ENCODE assay signal across 15 cellular contexts in genomic region chr22:27790396-27791216, GRCh38. TPM values are rescaled to one million over a fixed set of nuclear protein-coding genes. Genes with fewer than 3 reads are reported as not detected.
DNase-seq lines count a peak whose midpoint lies in the region; TF ChIP-seq lines count a peak whose summit lies in the region.
"Had no signal": no experiment of that assay in that cellular context is flagged by ENCODE, and none has a peak within 500 bp of the region (broad histone marks: within the 10 kb centered on the region; RNA-seq: fewer than 3 reads in every experiment).

No MANE protein-coding gene starts in this region.

- H3K4me1 Mint-ChIP-seq in chondrocyte (ENCODE audit: low read depth): peaks cover 97% of the 10 kb centered on the region
- H3K4me1 Mint-ChIP-seq: activated CD4-positive, alpha-beta memory T cell treated with anti-CD3 and anti-CD28 coated beads, Interleukin-2, amount 10 ng/mL, durations not matched to agents 7 days and 5 days had no signal

- H4K20me1 ChIP-seq in osteoblast (ENCODE audit: insufficient read depth, low read length): no peaks in the 10 kb centered on the region

- TF ChIP-seq CTCF in chondrocyte (IDR thresholded peaks at IDR 0.05) (no peak), left ventricle myocardium inferior (IDR thresholded peaks at IDR 0.05; ENCODE audit: borderline replicate concordance) (no peak), osteoblast (IDR thresholded peaks at IDR 0.05; ENCODE audit: extremely low read depth, low read depth, low read length) (no peak)

- H3K4me1 ChIP-seq in left ventricle myocardium inferior (peaks cover 42% of the 10 kb centered on the region), osteoblast (ENCODE audit: insufficient read depth, low read length) (no peaks in the 10 kb centered on the region)

- peak overlapping the region; percentile 32 for H3K4me3 ChIP-seq in left ventricle myocardium inferior
- no peak overlapping the region for H3K4me3 ChIP-seq in osteoblast (ENCODE audit: insufficient read depth, low read length)
- H3K4me3 ChIP-seq: prostate gland had no signal

- peaks cover 19% of the 10 kb centered on the region for H3K36me3 Mint-ChIP-seq in chondrocyte (ENCODE audit: low read depth)

- H3K9me3 ChIP-seq in left ventricle myocardium inferior (replicated peaks) (no peaks in the 10 kb centered on the region), osteoblast (ENCODE audit: low read depth, low read length) (no peaks in the 10 kb centered on the region)
- H3K9me3 ChIP-seq: prostate gland had no signal

- H3K4me2 ChIP-seq in osteoblast (ENCODE audit: insufficient read depth, low read length): no peak overlapping the region

- peak; percentile 45 for DNase-seq in GM03348 (ENCODE audit: low spot score)
- DNase-seq in chondrocyte (ENCODE audit: low spot score): no peak
- DNase-seq in left ventricle myocardium inferior: no peak
- DNase-seq in osteoblast (ENCODE audit: insufficient read length, low spot score, missing footprints): peak; percentile 61
- DNase-seq in stimulated activated CD4-positive, alpha-beta T cell treated with anti-CD3 and anti-CD28 coated beads, Interleukin-2, amount 100 ng/mL, for 24 hours: no peak
- DNase-seq in NCI-H2029 treated with DMSO at 0.1 percent for 48 hours (lab: John Stamatoyannopoulos, UW): no peak
- no peak for DNase-seq in SW 1271 (lab: John Stamatoyannopoulos, UW)
- no peak for DNase-seq in MV-4-11 (lab: John Stamatoyannopoulos, UW)
- DNase-seq: activated CD4-positive, alpha-beta memory T cell treated with anti-CD3 and anti-CD28 coated beads, Interleukin-2, amount 10 ng/mL, durations not matched to agents 7 days and 5 days; KBM-7; kidney; NCI-H1092 treated with DMSO at 0.1 percent for 48 hours; NCI-H226; PC-3 had no signal

- peak overlapping the region; percentile 63 for H3K4me3 Mint-ChIP-seq in chondrocyte (ENCODE audit: unreplicated experiment)
- H3K4me3 Mint-ChIP-seq: activated CD4-positive, alpha-beta memory T cell treated with anti-CD3 and anti-CD28 coated beads, Interleukin-2, amount 10 ng/mL, durations not matched to agents 7 days and 5 days had no signal

- no peaks in the 10 kb centered on the region for H3K79me2 ChIP-seq in osteoblast (ENCODE audit: insufficient read depth, low read length)

- intact Hi-C loops in left ventricle myocardium inferior (cut with micrococcal nuclease): loop anchor here (10.0 kb wide), 1 partner anchor 126 kb away; no protein-coding TSS in a partner anchor

- H3K36me3 ChIP-seq in left ventricle myocardium inferior (no peaks in the 10 kb centered on the region), osteoblast (ENCODE audit: insufficient read depth, low read length) (no peaks in the 10 kb centered on the region)
- H3K36me3 ChIP-seq: prostate gland had no signal

- H3K27me3 ChIP-seq in left ventricle myocardium inferior (ENCODE audit: low read depth) (no peaks in the 10 kb centered on the region), osteoblast (ENCODE audit: insufficient read depth, low read length) (peaks cover 28% of the 10 kb centered on the region)

- H3K27ac Mint-ChIP-seq in chondrocyte (ENCODE audit: unreplicated experiment): peak overlapping the region; percentile 92
- H3K27ac Mint-ChIP-seq: activated CD4-positive, alpha-beta memory T cell treated with anti-CD3 and anti-CD28 coated beads, Interleukin-2, amount 10 ng/mL, durations not matched to agents 7 days and 5 days had no signal

- H3K27me3 Mint-ChIP-seq in chondrocyte (ENCODE audit: low read depth): no peaks in the 10 kb centered on the region

- H3K27ac ChIP-seq in left ventricle myocardium inferior (replicated peaks) (peak overlapping the region; percentile 54), osteoblast (ENCODE audit: low read depth, low read length) (no peak overlapping the region)

- no peaks in the 10 kb centered on the region for H3K9me3 Mint-ChIP-seq in chondrocyte (ENCODE audit: low read depth)
- H3K9me3 Mint-ChIP-seq: activated CD4-positive, alpha-beta memory T cell treated with anti-CD3 and anti-CD28 coated beads, Interleukin-2, amount 10 ng/mL, durations not matched to agents 7 days and 5 days had no signal

- no peak overlapping the region for H2AFZ ChIP-seq in osteoblast (ENCODE audit: low read length)

RNA-seq across cellular contexts. Expression of gene MN1, which starts 10.9 kb away (rescaled TPM):
- total RNA-seq in chondrocyte (119 to 156 TPM (median 121 TPM) in 3 replicates), left ventricle myocardium inferior (7.7 TPM), osteoblast (4.7 and 6.2 TPM in 2 replicates)

Comparison
In these comparisons a context has a peak if more than half of its experiments do, and no peak if none do; other contexts are left out.
1. DNase-seq: peak in GM03348 (single experiment) and osteoblast (single experiment); none in chondrocyte (single experiment), left ventricle myocardium inferior (single experiment), stimulated activated CD4-positive, alpha-beta T cell treated with anti-CD3 and anti-CD28 coated beads, Interleukin-2, amount 100 ng/mL, for 24 hours (0 of 2), NCI-H2029 treated with DMSO at 0.1 percent for 48 hours (single experiment), SW 1271 (0 of 2) and MV-4-11 (single experiment).
2. RNA of gene MN1, which starts 10.9 kb away (total RNA-seq): 119 to 156 TPM in chondrocyte; 7.7 TPM in left ventricle myocardium inferior (single experiment) and 4.7 to 6.2 TPM in osteoblast; every median in the first group is over 10 times any median in the second.